Comparison of ENCODE assay signal across 1 cellular context in the genomic region with DNA sequence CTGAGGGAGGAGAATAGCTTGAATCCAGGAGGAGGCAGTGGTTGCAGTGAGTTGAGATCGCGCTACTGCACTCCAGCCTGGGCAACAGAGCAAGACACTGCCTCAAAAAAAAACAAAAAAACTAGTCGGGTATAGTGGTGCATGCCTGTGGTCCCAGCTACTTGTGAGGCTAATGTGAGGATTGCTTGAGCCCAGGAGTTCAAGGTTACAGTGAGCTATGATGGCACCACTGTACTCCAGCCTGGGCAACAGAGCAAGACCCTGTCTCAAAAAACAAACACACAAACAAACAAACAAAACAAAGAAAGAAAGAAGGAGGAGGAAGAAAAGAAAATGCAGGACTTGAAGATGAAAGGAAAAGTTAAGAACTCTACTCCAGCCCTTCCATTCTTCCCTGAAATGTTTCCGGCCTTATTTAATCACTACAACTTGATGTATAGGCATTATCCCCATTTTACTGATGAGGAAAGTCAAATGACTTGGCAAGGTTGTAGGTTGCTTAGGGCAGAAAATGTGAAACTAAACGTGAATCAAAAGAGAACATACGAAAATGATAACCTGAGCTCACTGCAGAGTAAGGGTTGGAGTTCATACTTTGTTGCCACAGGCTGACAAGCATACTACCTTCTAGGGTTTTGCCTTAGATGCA.
TF ChIP-seq lines count a peak whose summit lies in the region.

No MANE protein-coding gene starts in this region.

TF ChIP-seq in endothelial cell of umbilical vein, 7 proteins besides CTCF, POLR2A, EP300 and RAD21:
- TF ChIP-seq MYC (IDR thresholded peaks at IDR 0.05; ENCODE audit: low read depth, low read length), result no peak
- no peak for TF ChIP-seq POLR2AphosphoS5 (IDR thresholded peaks at IDR 0.05; ENCODE audit: insufficient read depth, low read depth, low read length)
- TF ChIP-seq JUN (IDR thresholded peaks at IDR 0.05; ENCODE audit: borderline replicate concordance, insufficient read depth, insufficient read length, low read depth), result no peak
- TF ChIP-seq EZH2 (IDR thresholded peaks at IDR 0.05; ENCODE audit: borderline replicate concordance, low read depth, low read length, severe bottlenecking), result no peak
- TF ChIP-seq, protein P1, sequence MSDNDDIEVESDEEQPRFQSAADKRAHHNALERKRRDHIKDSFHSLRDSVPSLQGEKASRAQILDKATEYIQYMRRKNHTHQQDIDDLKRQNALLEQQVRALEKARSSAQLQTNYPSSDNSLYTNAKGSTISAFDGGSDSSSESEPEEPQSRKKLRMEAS (IDR thresholded peaks at IDR 0.05; ENCODE audit: insufficient read depth, insufficient read length), result no peak
- TF ChIP-seq GATA2 (IDR thresholded peaks at IDR 0.05; ENCODE audit: insufficient read depth, insufficient read length, low read depth, low read length), result no peak
- TF ChIP-seq FOS (IDR thresholded peaks at IDR 0.05; ENCODE audit: borderline replicate concordance, insufficient read depth, low read length), result no peak
